10 cellular contexts compared by ENCODE assay signal in genomic region chr3:13932578-13933295, GRCh38. TPM values are rescaled to one million over a fixed set of nuclear protein-coding genes. Genes with fewer than 3 reads are reported as not detected.
DNase-seq lines count a peak whose midpoint lies in the region; ATAC-seq and TF ChIP-seq lines count a peak whose summit lies in the region.
"Had no signal": no experiment of that assay in that cellular context is flagged by ENCODE, and none has a peak within 500 bp of the region (broad histone marks: within the 10 kb centered on the region; RNA-seq: fewer than 3 reads in every experiment).

No MANE protein-coding gene starts in this region.

- H3K36me3 ChIP-seq in colonic mucosa (no peaks in the 10 kb centered on the region), urinary bladder (ENCODE audit: insufficient read depth) (no peaks in the 10 kb centered on the region), aorta (ENCODE audit: control insufficient read depth in 1 of 2, insufficient read depth in 2 of 2, low read length in 1 of 2) (no peaks in the 10 kb centered on the region)

- peak overlapping the region in 3 of 10 donors; percentile 37 to 80 (median 75) for H3K27ac Mint-ChIP-seq in naive thymus-derived CD8-positive, alpha-beta T cell

- peaks cover 3 to 5% (median 4%) of the 10 kb centered on the region in 4 donors for H3K4me1 Mint-ChIP-seq in naive thymus-derived CD8-positive, alpha-beta T cell

- no peaks in the 10 kb centered on the region for H3K9me3 ChIP-seq in colonic mucosa
- peaks cover 7% of the 10 kb centered on the region for H3K9me3 ChIP-seq in aorta (ENCODE audit: control insufficient read depth, low read length)

- no peak for TF ChIP-seq CTCF in colonic mucosa (IDR thresholded peaks at IDR 0.05)

- H3K27me3 ChIP-seq in colonic mucosa: no peaks in the 10 kb centered on the region
- no peaks in the 10 kb centered on the region for H3K27me3 ChIP-seq in aorta (ENCODE audit: control insufficient read depth in 1 of 2, insufficient read depth in 2 of 2, low read length in 1 of 2)

- H3K4me1 ChIP-seq in colonic mucosa: no peaks in the 10 kb centered on the region
- no peaks in the 10 kb centered on the region for H3K4me1 ChIP-seq in urinary bladder (ENCODE audit: insufficient read depth)
- H3K4me1 ChIP-seq in aorta (ENCODE audit: control insufficient read depth in 1 of 2, insufficient read depth in 2 of 2, low read length in 2 of 2): no peaks in the 10 kb centered on the region

- intact Hi-C loops in Right ventricle myocardium inferior (cut with DNase I): no loop called here
- intact Hi-C loops in cardiac septum (cut with DNase I): no loop called here
- intact Hi-C loops in colonic mucosa (cut with DNase I): no loop called here
- intact Hi-C loops in aorta (cut with DNase I): no loop called here

- H3K9me3 Mint-ChIP-seq in naive thymus-derived CD8-positive, alpha-beta T cell: peaks cover 0 to 42% (median 25%) of the 10 kb centered on the region in 9 donors

- H3K4me3 ChIP-seq in colonic mucosa: peak overlapping the region; percentile 7
- H3K4me3 ChIP-seq in urinary bladder (ENCODE audit: low read depth, low read length): peak overlapping the region; percentile 10
- peak overlapping the region in 1 of 2 donors; percentile 2 for H3K4me3 ChIP-seq in aorta (ENCODE audit: low read length in 2 of 2)

- H3K36me3 Mint-ChIP-seq in naive thymus-derived CD8-positive, alpha-beta T cell: peaks cover 0 to 25% (median 11%) of the 10 kb centered on the region in 3 donors

- H3K9ac ChIP-seq in colonic mucosa (ENCODE audit: low read depth in 2 of 2, low read length in 2 of 2): no peak overlapping the region

- peak overlapping the region; percentile 55 to 86 (median 75) for H3K4me3 Mint-ChIP-seq in naive thymus-derived CD8-positive, alpha-beta T cell

- H3K27ac ChIP-seq in colonic mucosa (no peak overlapping the region), urinary bladder (ENCODE audit: low read depth) (no peak overlapping the region), aorta (ENCODE audit: low read depth in 1 of 2, low read length in 2 of 2) (no peak overlapping the region)
- H3K27ac ChIP-seq: epithelial cell of prostate had no signal

- DNase-seq in Right ventricle myocardium inferior (ENCODE audit: missing footprints) (no peak), cardiac septum (ENCODE audit: low spot score) (no peak), colonic mucosa (no peak), aorta (no peak)
- DNase-seq in naive thymus-derived CD8-positive, alpha-beta T cell: no peak
- DNase-seq: NCI-H1694 had no signal

- ATAC-seq in Right ventricle myocardium inferior: peak; percentile 54
- peak in 1 of 2 donors; percentile 46 for ATAC-seq in naive thymus-derived CD8-positive, alpha-beta T cell
- no peak for ATAC-seq in HG03521 (IDR thresholded peaks at IDR 0.05; ENCODE audit: unreplicated experiment)
- no peak for ATAC-seq in HG03469 (IDR thresholded peaks at IDR 0.05; ENCODE audit: unreplicated experiment)
- no peak for ATAC-seq in aorta (ENCODE audit: low FRiP score)

- 16% methylated on average over 70 of the region's 70 CpGs for WGBS in urinary bladder
- 13 to 16% methylated on average over 61 to 70 of the region's 70 CpGs for WGBS in aorta, 2 donors

- POLR2A ChIA-PET in naive thymus-derived CD8-positive, alpha-beta T cell (lab: Charles Lee): interaction anchor here (1.4 kb wide), 1 partner anchor 192 kb away, joined by 4 read pairs; the partner anchor contains the start of genes CHCHD4 and TMEM43

- H3K27me3 Mint-ChIP-seq in naive thymus-derived CD8-positive, alpha-beta T cell: peaks cover 8 to 53% (median 28%) of the 10 kb centered on the region in 5 donors

RNA-seq across cellular contexts. Expression of gene WNT7A, which starts 52.9 kb away (rescaled TPM):
- total RNA-seq in Right ventricle myocardium inferior (not detected), cardiac septum (not detected), colonic mucosa (not detected), urinary bladder (not detected), aorta (not detected)
- 1 to 10 TPM; 9.6 TPM for total RNA-seq in naive thymus-derived CD8-positive, alpha-beta T cell
- 1 to 10 TPM in 2 of 3 donors, under 1 TPM in 1; 0.17 to 1.6 (median 1.3) TPM for polyA plus RNA-seq in naive thymus-derived CD8-positive, alpha-beta T cell
- polyA plus RNA-seq in urinary bladder (0.08 TPM), aorta (not detected)

Comparison
In these comparisons a context has a peak if more than half of its experiments do, and no peak if none do; other contexts are left out.
1. RNA of gene WNT7A, which starts 52.9 kb away (total RNA-seq): 9.6 TPM in naive thymus-derived CD8-positive, alpha-beta T cell; not detected in colonic mucosa, not detected in aorta, not detected in Right ventricle myocardium inferior (single experiment), not detected in cardiac septum (single experiment) and not detected in urinary bladder (single experiment); every median in the first group is over 10 times any median in the second.